Comparison of ENCODE assay signal across 9 cellular contexts in genomic region chr10:95758351-95759025, GRCh38. TPM values are rescaled to one million over a fixed set of nuclear protein-coding genes. Genes with fewer than 3 reads are reported as not detected.
DNase-seq lines count a peak whose midpoint lies in the region; ATAC-seq lines count a peak whose summit lies in the region.
"Had no signal": no experiment of that assay in that cellular context is flagged by ENCODE, and none has a peak within 500 bp of the region (broad histone marks: within the 10 kb centered on the region; RNA-seq: fewer than 3 reads in every experiment).

No MANE protein-coding gene starts in this region.

- DNase-seq in activated CD4-positive, CD25-positive, alpha-beta regulatory T cell (lab: John Stamatoyannopoulos, UW), result no peak
- peak; percentile 12 for DNase-seq in activated T-helper 1 cell treated with anti-CD3 and anti-CD28 coated beads, Interleukin-12 subunit alpha, Interleukin-12 subunit beta, Interleukin-2, Interleukin-4 antibody, amounts not matched to agents 30 ng/mL and 10 ng/mL and 1 ng/mL, durations not matched to agents 14 hours and 24 hours and 36 hours (ENCODE audit: low spot score)
- DNase-seq in NCI-H1417 (lab: John Stamatoyannopoulos, UW), result no peak
- no peak for DNase-seq in DMS79 (lab: John Stamatoyannopoulos, UW)
- no peak for DNase-seq in iPS-NIHi11 (ENCODE audit: low spot score)

- H3K36me3 Mint-ChIP-seq in activated T-helper 1 cell treated with anti-CD3 and anti-CD28 coated beads, Interleukin-12 subunit alpha, Interleukin-12 subunit beta, Interleukin-2, Interleukin-4 antibody, amounts not matched to agents 30 ng/mL and 10 ng/mL and 1 ng/mL, durations not matched to agents 14 hours and 24 hours and 36 hours (ENCODE audit: low read depth), result peaks cover 13% of the 10 kb centered on the region
- H3K36me3 Mint-ChIP-seq in stimulated activated memory B cell treated with anti-CD40 and anti-IgM and Interleukin-4, amounts not matched to agents 10 μg/mL and 1 μg/mL and 100 μg/mL, for 72 hours, result peaks cover 32% of the 10 kb centered on the region

- peaks cover 2% of the 10 kb centered on the region for H3K27me3 Mint-ChIP-seq in activated T-helper 1 cell treated with anti-CD3 and anti-CD28 coated beads, Interleukin-12 subunit alpha, Interleukin-12 subunit beta, Interleukin-2, Interleukin-4 antibody, amounts not matched to agents 30 ng/mL and 10 ng/mL and 1 ng/mL, durations not matched to agents 14 hours and 24 hours and 36 hours (ENCODE audit: insufficient read depth)
- no peaks in the 10 kb centered on the region for H3K27me3 Mint-ChIP-seq in stimulated activated memory B cell treated with anti-CD40 and anti-IgM and Interleukin-4, amounts not matched to agents 10 μg/mL and 1 μg/mL and 100 μg/mL, for 72 hours

- ATAC-seq in activated CD4-positive, CD25-positive, alpha-beta regulatory T cell treated with anti-CD3 and anti-CD28 coated beads, Interleukin-2, amount 50 U/mL, for 24 hours, result peak; percentile 15 to 55
- peak; percentile 32 for ATAC-seq in HG03039 (IDR thresholded peaks at IDR 0.05; ENCODE audit: unreplicated experiment)
- peak; percentile 71 for ATAC-seq in stimulated activated memory B cell treated with anti-CD40 and anti-IgM and Interleukin-4, amounts not matched to agents 10 μg/mL and 1 μg/mL and 100 μg/mL, for 72 hours

- peaks cover 3% of the 10 kb centered on the region for H3K9me3 Mint-ChIP-seq in activated T-helper 1 cell treated with anti-CD3 and anti-CD28 coated beads, Interleukin-12 subunit alpha, Interleukin-12 subunit beta, Interleukin-2, Interleukin-4 antibody, amounts not matched to agents 30 ng/mL and 10 ng/mL and 1 ng/mL, durations not matched to agents 14 hours and 24 hours and 36 hours
- H3K9me3 Mint-ChIP-seq in stimulated activated memory B cell treated with anti-CD40 and anti-IgM and Interleukin-4, amounts not matched to agents 10 μg/mL and 1 μg/mL and 100 μg/mL, for 72 hours, result no peaks in the 10 kb centered on the region
- H3K9me3 Mint-ChIP-seq: neural crest cell had no signal

- H3K27ac Mint-ChIP-seq in activated T-helper 1 cell treated with anti-CD3 and anti-CD28 coated beads, Interleukin-12 subunit alpha, Interleukin-12 subunit beta, Interleukin-2, Interleukin-4 antibody, amounts not matched to agents 30 ng/mL and 10 ng/mL and 1 ng/mL, durations not matched to agents 14 hours and 24 hours and 36 hours, result peak overlapping the region; percentile 93
- peak overlapping the region; percentile 99 for H3K27ac Mint-ChIP-seq in stimulated activated memory B cell treated with anti-CD40 and anti-IgM and Interleukin-4, amounts not matched to agents 10 μg/mL and 1 μg/mL and 100 μg/mL, for 72 hours

- intact Hi-C loops in activated T-helper 1 cell treated with anti-CD3 and anti-CD28 coated beads, Interleukin-12 subunit alpha, Interleukin-12 subunit beta, Interleukin-2, Interleukin-4 antibody, amounts not matched to agents 30 ng/mL and 10 ng/mL and 1 ng/mL, durations not matched to agents 14 hours and 24 hours and 36 hours (cut with micrococcal nuclease), result loop anchor here (1.0 kb wide), 5 partner anchors 26 to 82 kb away; no protein-coding TSS in a partner anchor

- H3K4me3 Mint-ChIP-seq in activated T-helper 1 cell treated with anti-CD3 and anti-CD28 coated beads, Interleukin-12 subunit alpha, Interleukin-12 subunit beta, Interleukin-2, Interleukin-4 antibody, amounts not matched to agents 30 ng/mL and 10 ng/mL and 1 ng/mL, durations not matched to agents 14 hours and 24 hours and 36 hours, result peak overlapping the region; percentile 53
- H3K4me3 Mint-ChIP-seq in stimulated activated memory B cell treated with anti-CD40 and anti-IgM and Interleukin-4, amounts not matched to agents 10 μg/mL and 1 μg/mL and 100 μg/mL, for 72 hours, result peak overlapping the region; percentile 62
- H3K4me3 Mint-ChIP-seq: neural crest cell had no signal

- peaks cover 61% of the 10 kb centered on the region for H3K4me1 Mint-ChIP-seq in activated T-helper 1 cell treated with anti-CD3 and anti-CD28 coated beads, Interleukin-12 subunit alpha, Interleukin-12 subunit beta, Interleukin-2, Interleukin-4 antibody, amounts not matched to agents 30 ng/mL and 10 ng/mL and 1 ng/mL, durations not matched to agents 14 hours and 24 hours and 36 hours (ENCODE audit: low read depth)
- H3K4me1 Mint-ChIP-seq in stimulated activated memory B cell treated with anti-CD40 and anti-IgM and Interleukin-4, amounts not matched to agents 10 μg/mL and 1 μg/mL and 100 μg/mL, for 72 hours, result peaks cover 73% of the 10 kb centered on the region

RNA-seq across cellular contexts. Expression of gene ENTPD1, which starts 2.5 kb away (rescaled TPM):
- total RNA-seq in activated T-helper 1 cell treated with anti-CD3 and anti-CD28 coated beads, Interleukin-12 subunit alpha, Interleukin-12 subunit beta, Interleukin-2, Interleukin-4 antibody, amounts not matched to agents 30 ng/mL and 10 ng/mL and 1 ng/mL, durations not matched to agents 14 hours and 24 hours and 36 hours, result 25.8 and 26.3 TPM in 2 replicates
